In genomic region chr14:21524575-21525518, GRCh38 we compare ENCODE assay signal across 10 cellular contexts. TPM values are rescaled to one million over a fixed set of nuclear protein-coding genes. Genes with fewer than 3 reads are reported as not detected.
DNase-seq lines count a peak whose midpoint lies in the region; ATAC-seq, FAIRE-seq and TF ChIP-seq lines count a peak whose summit lies in the region.
"Had no signal": no experiment of that assay in that cellular context is flagged by ENCODE, and none has a peak within 500 bp of the region (broad histone marks: within the 10 kb centered on the region; RNA-seq: fewer than 3 reads in every experiment).

No MANE protein-coding gene starts in this region.

- no peaks in the 10 kb centered on the region for H3K36me3 Mint-ChIP-seq in activated CD4-positive, alpha-beta T cell treated with anti-CD3 and anti-CD28 coated beads for 36 hours (ENCODE audit: low read depth)
- no peaks in the 10 kb centered on the region for H3K36me3 Mint-ChIP-seq in activated T-helper 17 cell treated with anti-CD3 and anti-CD28 coated beads, Interleukin-2, amount 50 U/mL, for 72 hours (ENCODE audit: low read depth)

- no peak for TF ChIP-seq POLR2A in GM12892 (IDR thresholded peaks at IDR 0.05; ENCODE audit: low read depth, low read length)

- no peaks in the 10 kb centered on the region for H3K9me3 Mint-ChIP-seq in activated CD4-positive, alpha-beta T cell treated with anti-CD3 and anti-CD28 coated beads for 36 hours (ENCODE audit: low read depth)
- no peaks in the 10 kb centered on the region for H3K9me3 Mint-ChIP-seq in activated T-helper 17 cell treated with anti-CD3 and anti-CD28 coated beads, Interleukin-2, amount 50 U/mL, for 72 hours
- no peaks in the 10 kb centered on the region for H3K9me3 Mint-ChIP-seq in stimulated activated naive CD8-positive, alpha-beta T cell treated with anti-CD3 and anti-CD28 coated beads, Interleukin-15, amount 100 ng/mL, for 72 hours

- POLR2A ChIA-PET in activated CD4-positive, alpha-beta T cell treated with anti-CD3 and anti-CD28 coated beads for 36 hours (lab: Charles Lee) = interaction anchor here (1.6 kb wide), 1 partner anchor 14 kb away, joined by 12 read pairs; the partner anchor contains the start of gene METTL3

- H3K27ac Mint-ChIP-seq in activated CD4-positive, alpha-beta T cell treated with anti-CD3 and anti-CD28 coated beads for 36 hours = peak overlapping the region; percentile 32
- peak overlapping the region; percentile 69 for H3K27ac Mint-ChIP-seq in activated T-helper 17 cell treated with anti-CD3 and anti-CD28 coated beads, Interleukin-2, amount 50 U/mL, for 72 hours
- peak overlapping the region; percentile 79 to 83 for H3K27ac Mint-ChIP-seq in stimulated activated naive CD8-positive, alpha-beta T cell treated with anti-CD3 and anti-CD28 coated beads, Interleukin-15, amount 100 ng/mL, for 72 hours

- H3K4me3 Mint-ChIP-seq in activated CD4-positive, alpha-beta T cell treated with anti-CD3 and anti-CD28 coated beads for 36 hours = peak overlapping the region; percentile 71
- H3K4me3 Mint-ChIP-seq in activated T-helper 17 cell treated with anti-CD3 and anti-CD28 coated beads, Interleukin-2, amount 50 U/mL, for 72 hours = peak overlapping the region; percentile 81
- H3K4me3 Mint-ChIP-seq in stimulated activated naive CD8-positive, alpha-beta T cell treated with anti-CD3 and anti-CD28 coated beads, Interleukin-15, amount 100 ng/mL, for 72 hours = peak overlapping the region; percentile 74 to 87

- H3K4me3 ChIP-seq in iPS-18c (ENCODE audit: insufficient read depth, low read depth, low read length) = peak overlapping the region; percentile 61

- FAIRE-seq in GM12892 (lab: Jason Lieb, UNC) = no peak

- no peak for ATAC-seq in activated CD4-positive, alpha-beta T cell treated with anti-CD3 and anti-CD28 coated beads for 36 hours
- ATAC-seq in activated T-helper 17 cell treated with anti-CD3 and anti-CD28 coated beads, Interleukin-2, amount 50 U/mL, for 72 hours (replicated peaks) = no peak
- no peak for ATAC-seq in stimulated activated naive CD8-positive, alpha-beta T cell treated with anti-CD3 and anti-CD28 coated beads, Interleukin-15, amount 100 ng/mL, for 72 hours
- ATAC-seq in GM21528 (IDR thresholded peaks at IDR 0.05; ENCODE audit: low FRiP score, unreplicated experiment) = no peak

- H3K9me3 ChIP-seq in iPS-18c (ENCODE audit: control insufficient read depth, insufficient read depth, low read length) = no peaks in the 10 kb centered on the region

- intact Hi-C loops in activated CD4-positive, alpha-beta T cell treated with anti-CD3 and anti-CD28 coated beads for 36 hours (cut with DNase I, micrococcal nuclease) = no loop called here

- no peak for DNase-seq in activated CD4-positive, alpha-beta T cell treated with anti-CD3 and anti-CD28 coated beads for 36 hours
- no peak for DNase-seq in activated CD4-positive, alpha-beta T cell treated with anti-CD3 and anti-CD28 coated beads for 4 hours
- DNase-seq in stimulated activated naive CD8-positive, alpha-beta T cell treated with anti-CD3 and anti-CD28 coated beads, Interleukin-15, amount 100 ng/mL, for 72 hours = no peak
- DNase-seq in NCI-H524 treated with DMSO at 0.1 percent for 48 hours (lab: John Stamatoyannopoulos, UW) = no peak
- DNase-seq in GM12892 (ENCODE audit: insufficient read length) = no peak
- DNase-seq: activated effector memory CD4-positive, alpha-beta T cell treated with anti-CD3 and anti-CD28 coated beads, Interleukin-2, amount 50 U/mL, for 16 hours had no signal

- H3K27me3 Mint-ChIP-seq in activated CD4-positive, alpha-beta T cell treated with anti-CD3 and anti-CD28 coated beads for 36 hours = no peaks in the 10 kb centered on the region
- no peaks in the 10 kb centered on the region for H3K27me3 Mint-ChIP-seq in activated T-helper 17 cell treated with anti-CD3 and anti-CD28 coated beads, Interleukin-2, amount 50 U/mL, for 72 hours
- no peaks in the 10 kb centered on the region for H3K27me3 Mint-ChIP-seq in stimulated activated naive CD8-positive, alpha-beta T cell treated with anti-CD3 and anti-CD28 coated beads, Interleukin-15, amount 100 ng/mL, for 72 hours

- CTCF ChIA-PET in activated CD4-positive, alpha-beta T cell treated with anti-CD3 and anti-CD28 coated beads for 36 hours (lab: Charles Lee) = interaction anchor here (0.5 to 1.5 kb wide), 3 partner anchors 12 to 29 kb away, joined by 3 read pairs; no protein-coding TSS in a partner anchor

- H3K4me1 Mint-ChIP-seq in activated CD4-positive, alpha-beta T cell treated with anti-CD3 and anti-CD28 coated beads for 36 hours = peaks cover 16% of the 10 kb centered on the region
- H3K4me1 Mint-ChIP-seq in activated T-helper 17 cell treated with anti-CD3 and anti-CD28 coated beads, Interleukin-2, amount 50 U/mL, for 72 hours = peaks cover 5% of the 10 kb centered on the region
- H3K4me1 Mint-ChIP-seq in stimulated activated naive CD8-positive, alpha-beta T cell treated with anti-CD3 and anti-CD28 coated beads, Interleukin-15, amount 100 ng/mL, for 72 hours = peaks cover 35% of the 10 kb centered on the region

RNA-seq across cellular contexts. Expression of gene SALL2, which starts 1.3 kb away (rescaled TPM):
- total RNA-seq in activated CD4-positive, alpha-beta T cell treated with anti-CD3 and anti-CD28 coated beads for 36 hours = 1 to 10 TPM; 5.5 to 6.3 TPM
- 1 to 10 TPM; 1.2 to 6.0 TPM for total RNA-seq in activated T-helper 17 cell treated with anti-CD3 and anti-CD28 coated beads, Interleukin-2, amount 50 U/mL, for 72 hours
- polyA plus RNA-seq in GM12892 (2012; ENCODE audit: missing spikeins) = 1.2 TPM

RNA-seq across cellular contexts. Expression of gene METTL3, which starts 13.7 kb away (rescaled TPM):
- total RNA-seq in activated CD4-positive, alpha-beta T cell treated with anti-CD3 and anti-CD28 coated beads for 36 hours = 10 to 100 TPM; 64.0 to 67.4 TPM
- 10 to 100 TPM; 59.5 to 71.9 TPM for total RNA-seq in activated T-helper 17 cell treated with anti-CD3 and anti-CD28 coated beads, Interleukin-2, amount 50 U/mL, for 72 hours
- 56.1 TPM for polyA plus RNA-seq in GM12892 (2012; ENCODE audit: missing spikeins)

RNA-seq across cellular contexts. Expression of gene TOX4, which starts 47.9 kb away (rescaled TPM):
- total RNA-seq in activated CD4-positive, alpha-beta T cell treated with anti-CD3 and anti-CD28 coated beads for 36 hours = 10 to 100 TPM; 79.5 to 85.6 TPM
- total RNA-seq in activated T-helper 17 cell treated with anti-CD3 and anti-CD28 coated beads, Interleukin-2, amount 50 U/mL, for 72 hours = 10 to 100 TPM; 78.5 to 81.7 TPM
- polyA plus RNA-seq in GM12892 (2012; ENCODE audit: missing spikeins) = 38.7 TPM

RNA-seq across cellular contexts. Expression of gene RAB2B, which starts 48.1 kb away (rescaled TPM):
- total RNA-seq in activated CD4-positive, alpha-beta T cell treated with anti-CD3 and anti-CD28 coated beads for 36 hours = 10 to 100 TPM; 21.2 to 22.0 TPM
- total RNA-seq in activated T-helper 17 cell treated with anti-CD3 and anti-CD28 coated beads, Interleukin-2, amount 50 U/mL, for 72 hours = 10 to 100 TPM; 30.6 to 69.2 TPM
- 26.2 TPM for polyA plus RNA-seq in GM12892 (2012; ENCODE audit: missing spikeins)

RNA-seq across cellular contexts. Expression of gene OR10G3, which starts 55.0 kb away (rescaled TPM):
- not detected for total RNA-seq in activated CD4-positive, alpha-beta T cell treated with anti-CD3 and anti-CD28 coated beads for 36 hours
- not detected for total RNA-seq in activated T-helper 17 cell treated with anti-CD3 and anti-CD28 coated beads, Interleukin-2, amount 50 U/mL, for 72 hours
- not detected for polyA plus RNA-seq in GM12892 (2012; ENCODE audit: missing spikeins)
- total RNA-seq: left cardiac atrium had no signal
